8 cellular contexts compared by ENCODE assay signal in genomic region chr13:26052136-26052736, GRCh38. TPM values are rescaled to one million over a fixed set of nuclear protein-coding genes. Genes with fewer than 3 reads are reported as not detected.
DNase-seq lines count a peak whose midpoint lies in the region; ATAC-seq and TF ChIP-seq lines count a peak whose summit lies in the region.

No MANE protein-coding gene starts in this region.

- no peak for TF ChIP-seq POLR2A in upper lobe of left lung (IDR thresholded peaks at IDR 0.05)

- no peak overlapping the region for H3K9ac ChIP-seq in mucosa of rectum (ENCODE audit: low read depth in 1 of 2, low read length in 2 of 2)

- no peak for TF ChIP-seq CTCF in cardiac muscle cell (IDR thresholded peaks at IDR 0.05; ENCODE audit: low read depth, low read length)
- no peak for TF ChIP-seq CTCF in brain (conservative IDR thresholded peaks at IDR 0.05)
- no peak for TF ChIP-seq CTCF in upper lobe of left lung (IDR thresholded peaks at IDR 0.05)

- WGBS in upper lobe of left lung, 2 donors: 40 to 48% methylated on average over 10 to 18 of the region's 18 CpGs

- peaks cover 30% of the 10 kb centered on the region for H3K27me3 Mint-ChIP-seq in brain

- peaks cover 27% of the 10 kb centered on the region for H3K4me1 Mint-ChIP-seq in brain

- H3K9me3 ChIP-seq in cardiac muscle cell (ENCODE audit: low read depth) (no peaks in the 10 kb centered on the region), mucosa of rectum (ENCODE audit: control insufficient read depth in 2 of 2, low read length in 2 of 2) (no peaks in the 10 kb centered on the region), upper lobe of left lung (no peaks in the 10 kb centered on the region)

- DNase-seq in cardiac muscle cell (ENCODE audit: low read depth in 1 of 2, low spot score in 1 of 2) (no peak), Right ventricle myocardium inferior (ENCODE audit: missing footprints) (no peak), upper lobe of left lung (no peak)
- no peak for DNase-seq in activated CD4-positive, CD25-positive, alpha-beta regulatory T cell treated with anti-CD3 and anti-CD28 coated beads, Interleukin-2, amount 50 U/mL, for 72 hours

- intact Hi-C loops in Right ventricle myocardium inferior (cut with DNase I): loop anchor here (5.0 kb wide), 1 partner anchor 35 kb away; no protein-coding TSS in a partner anchor

- H3K27ac Mint-ChIP-seq in brain: peak overlapping the region in 3 of 5 experiments; percentile 32 to 90 (median 52)

- no peaks in the 10 kb centered on the region for H3K36me3 ChIP-seq in cardiac muscle cell
- H3K36me3 ChIP-seq in mucosa of rectum (ENCODE audit: control insufficient read depth in 2 of 2, insufficient read depth in 2 of 2, low read length in 2 of 2): no peaks in the 10 kb centered on the region
- no peaks in the 10 kb centered on the region for H3K36me3 ChIP-seq in upper lobe of left lung

- no peak for ATAC-seq in Right ventricle myocardium inferior
- no peak for ATAC-seq in upper lobe of left lung (ENCODE audit: low FRiP score in 2 of 2)
- no peak for ATAC-seq in HG03196 (IDR thresholded peaks at IDR 0.05; ENCODE audit: unreplicated experiment)
- no peak for ATAC-seq in HG02678 (IDR thresholded peaks at IDR 0.05; ENCODE audit: unreplicated experiment)

- H3K27ac ChIP-seq in cardiac muscle cell: no peak overlapping the region
- no peak overlapping the region for H3K27ac ChIP-seq in mucosa of rectum (ENCODE audit: low read depth in 2 of 2, low read length in 2 of 2)
- H3K27ac ChIP-seq in upper lobe of left lung: peak overlapping the region in 1 of 4 donors; percentile 71

- H3K4me3 Mint-ChIP-seq in brain: peak overlapping the region; percentile 59 to 88 (median 76)

- no peaks in the 10 kb centered on the region for H3K27me3 ChIP-seq in cardiac muscle cell
- H3K27me3 ChIP-seq in mucosa of rectum (ENCODE audit: control insufficient read depth in 2 of 2, insufficient read depth in 2 of 2, low read length in 2 of 2): peaks cover 13 to 17% of the 10 kb centered on the region in 2 donors
- peaks cover 0 to 28% (median 7%) of the 10 kb centered on the region in 4 donors for H3K27me3 ChIP-seq in upper lobe of left lung

- TF ChIP-seq EP300 in upper lobe of left lung (IDR thresholded peaks at IDR 0.05): no peak

- H3K4me3 ChIP-seq in cardiac muscle cell: peak overlapping the region; percentile 51
- H3K4me3 ChIP-seq in mucosa of rectum (ENCODE audit: low read length in 2 of 2): peak overlapping the region; percentile 13 to 32
- peak overlapping the region in 3 of 4 donors; percentile 55 to 59 (median 57) for H3K4me3 ChIP-seq in upper lobe of left lung

- H3K4me1 ChIP-seq in cardiac muscle cell (ENCODE audit: low read depth): peaks cover 10% of the 10 kb centered on the region
- no peaks in the 10 kb centered on the region for H3K4me1 ChIP-seq in mucosa of rectum (ENCODE audit: control insufficient read depth in 2 of 2, insufficient read depth in 2 of 2, low read length in 2 of 2)
- peaks cover 6 to 29% (median 18%) of the 10 kb centered on the region in 4 donors for H3K4me1 ChIP-seq in upper lobe of left lung

- H3K36me3 Mint-ChIP-seq in brain: peaks cover 4% of the 10 kb centered on the region

- H3K9me3 Mint-ChIP-seq in brain: peaks cover 0 to 6% (median 0%) of the 10 kb centered on the region in 5 experiments

RNA-seq across cellular contexts. Expression of gene SHISA2, which starts 0.4 kb away (rescaled TPM):
- total RNA-seq in cardiac muscle cell (26.1 and 33.4 TPM in 2 replicates), Right ventricle myocardium inferior (0.22 TPM), upper lobe of left lung (10 to 100 TPM in 4 of 6 donors, 1 to 10 TPM in 2; 7.3 to 19.9 (median 13.4) TPM)
- polyA plus RNA-seq in cardiac muscle cell (11.8 and 16.5 TPM in 2 replicates), brain (ENCODE audit: insufficient read depth, low read depth, low replicate concordance) (5.2 TPM)
